Comparison of ENCODE assay signal across 26 cellular contexts in the genomic region with DNA sequence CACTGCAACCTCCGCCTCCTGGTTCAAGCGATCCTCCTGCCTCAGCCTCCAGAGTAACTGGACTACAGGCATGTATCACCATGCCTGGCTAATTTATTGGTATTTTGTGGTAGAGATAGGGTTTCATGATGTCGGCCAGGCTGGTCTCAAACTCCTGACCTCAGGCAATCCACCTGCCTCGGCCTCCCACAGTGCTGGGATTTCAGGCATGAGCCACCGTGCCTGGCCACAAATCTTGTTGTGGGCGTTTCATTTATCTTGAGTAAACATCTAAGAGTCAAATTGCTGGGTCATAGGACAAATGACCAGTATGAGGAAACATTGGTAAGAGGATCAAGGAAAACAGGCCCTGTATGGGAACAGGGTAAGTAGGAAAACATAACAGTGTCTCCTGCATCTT. TPM values are rescaled to one million over a fixed set of nuclear protein-coding genes. Genes with fewer than 3 reads are reported as not detected.
A peak's percentile ranks its signal among the peaks of the same experiment; 100 is the strongest.
DNase-seq lines count a peak whose midpoint lies in the region; ATAC-seq, FAIRE-seq and TF ChIP-seq lines count a peak whose summit lies in the region.
"Had no signal": no experiment of that assay in that cellular context is flagged by ENCODE, and none has a peak within 500 bp of the region (broad histone marks: within the 10 kb centered on the region; RNA-seq: fewer than 3 reads in every experiment).

No MANE protein-coding gene starts in this region.

- peaks cover 10% of the 10 kb centered on the region for H3K4me1 ChIP-seq in A549
- H3K4me1 ChIP-seq in mesenchymal stem cell (ENCODE audit: control insufficient read depth, insufficient read depth, low read depth, low read length): no peaks in the 10 kb centered on the region
- no peaks in the 10 kb centered on the region for H3K4me1 ChIP-seq in right atrium auricular region
- H3K4me1 ChIP-seq: heart right ventricle, prostate gland had no signal

- no peak overlapping the region for H3K4me3 ChIP-seq in A549
- H3K4me3 ChIP-seq in choroid plexus epithelial cell (ENCODE audit: low read depth, low read length): no peak overlapping the region
- H3K4me3 ChIP-seq in mesenchymal stem cell (ENCODE audit: insufficient read depth in 1 of 2, low read depth in 1 of 2, low read length in 2 of 2): no peak overlapping the region
- H3K4me3 ChIP-seq in right atrium auricular region: no peak overlapping the region
- H3K4me3 ChIP-seq: heart right ventricle, prostate gland, smooth muscle cell, vagina had no signal

- intact Hi-C loops in activated T-helper 2 cell treated with anti-CD3 and anti-CD28 coated beads, Interferon-gamma antibody, Interleukin-2, Interleukin-4, amounts not matched to agents 10 μg/mL and 5 μg/mL and 100 μg/mL, durations not matched to agents 14 hours and 24 hours and 36 hours (cut with micrococcal nuclease): no loop called here

- H3K36me3 Mint-ChIP-seq in activated T-helper 2 cell treated with anti-CD3 and anti-CD28 coated beads, Interferon-gamma antibody, Interleukin-2, Interleukin-4, amounts not matched to agents 10 μg/mL and 5 μg/mL and 100 μg/mL, durations not matched to agents 14 hours and 24 hours and 36 hours (ENCODE audit: low read depth): peaks cover 21% of the 10 kb centered on the region

- no peak overlapping the region for H2AK5ac ChIP-seq in mesenchymal stem cell (ENCODE audit: low read length, severe bottlenecking)

- H2BK5ac ChIP-seq in mesenchymal stem cell (ENCODE audit: low read depth, low read length, poor library complexity, severe bottlenecking): no peak overlapping the region

- H3K36me3 ChIP-seq in mesenchymal stem cell (ENCODE audit: control insufficient read depth in 1 of 2, insufficient read depth in 2 of 2, low read depth in 1 of 2, low read length in 2 of 2) (peaks cover 0 to 5% of the 10 kb centered on the region in 2 experiments), right atrium auricular region (peaks cover 8% of the 10 kb centered on the region)
- H3K36me3 ChIP-seq: prostate gland had no signal

- CTCF ChIA-PET in A549 (lab: Yijun Ruan, JAX): no interaction called here

- no peaks in the 10 kb centered on the region for H3K27me3 Mint-ChIP-seq in activated T-helper 2 cell treated with anti-CD3 and anti-CD28 coated beads, Interferon-gamma antibody, Interleukin-2, Interleukin-4, amounts not matched to agents 10 μg/mL and 5 μg/mL and 100 μg/mL, durations not matched to agents 14 hours and 24 hours and 36 hours (ENCODE audit: low read depth)
- H3K27me3 Mint-ChIP-seq: activated CD4-positive, alpha-beta memory T cell treated with anti-CD3 and anti-CD28 coated beads for 36 hours; CD4-positive, CD25-positive, alpha-beta regulatory T cell; naive thymus-derived CD8-positive, alpha-beta T cell had no signal

- H3K9me3 ChIP-seq in A549 (no peaks in the 10 kb centered on the region), mesenchymal stem cell (ENCODE audit: control insufficient read depth, low read length) (no peaks in the 10 kb centered on the region), right atrium auricular region (no peaks in the 10 kb centered on the region)
- H3K9me3 ChIP-seq: heart right ventricle, prostate gland, vagina had no signal

- no peak overlapping the region for H3K4ac ChIP-seq in mesenchymal stem cell (ENCODE audit: low read depth in 1 of 2, low read length in 2 of 2)

- TF ChIP-seq CTCF in A549 (IDR thresholded peaks at IDR 0.05): no peak
- no peak for TF ChIP-seq CTCF in choroid plexus epithelial cell (conservative IDR thresholded peaks at IDR 0.05; ENCODE audit: low read depth, low read length)
- no peak for TF ChIP-seq CTCF in right atrium auricular region (IDR thresholded peaks at IDR 0.05)

- no peaks in the 10 kb centered on the region for H3K27me3 ChIP-seq in mesenchymal stem cell (ENCODE audit: control insufficient read depth in 1 of 2, insufficient read depth in 1 of 2, low read length in 2 of 2)
- no peaks in the 10 kb centered on the region for H3K27me3 ChIP-seq in right atrium auricular region
- H3K27me3 ChIP-seq: heart right ventricle, vagina had no signal

- POLR2A ChIA-PET in A549 (lab: Yijun Ruan, JAX): no interaction called here

- WGBS in A549 (ENCODE audit: missing lambda C conversion rate): 44% methylated on average over 5 of the region's 6 CpGs
- 59% methylated on average over 4 of the region's 6 CpGs for WGBS in mesenchymal stem cell

- no peak for TF ChIP-seq EP300 in A549 (IDR thresholded peaks at IDR 0.05)

- FAIRE-seq in A549 (lab: Jason Lieb, UNC): no peak
- FAIRE-seq: astrocyte had no signal

- H3K9ac ChIP-seq in mesenchymal stem cell (ENCODE audit: low read length): no peak overlapping the region

- no peaks in the 10 kb centered on the region for H3K9me3 Mint-ChIP-seq in activated T-helper 2 cell treated with anti-CD3 and anti-CD28 coated beads, Interferon-gamma antibody, Interleukin-2, Interleukin-4, amounts not matched to agents 10 μg/mL and 5 μg/mL and 100 μg/mL, durations not matched to agents 14 hours and 24 hours and 36 hours
- H3K9me3 Mint-ChIP-seq: activated CD4-positive, alpha-beta memory T cell treated with anti-CD3 and anti-CD28 coated beads for 36 hours; activated naive CD4-positive, alpha-beta T cell treated with anti-CD3 and anti-CD28 coated beads for 36 hours; CD4-positive, CD25-positive, alpha-beta regulatory T cell; naive thymus-derived CD8-positive, alpha-beta T cell had no signal

- no peak overlapping the region for H3K4me3 Mint-ChIP-seq in activated T-helper 2 cell treated with anti-CD3 and anti-CD28 coated beads, Interferon-gamma antibody, Interleukin-2, Interleukin-4, amounts not matched to agents 10 μg/mL and 5 μg/mL and 100 μg/mL, durations not matched to agents 14 hours and 24 hours and 36 hours (ENCODE audit: low read depth)
- H3K4me3 Mint-ChIP-seq: activated CD4-positive, alpha-beta memory T cell treated with anti-CD3 and anti-CD28 coated beads for 36 hours; activated naive CD4-positive, alpha-beta T cell treated with anti-CD3 and anti-CD28 coated beads for 36 hours; CD4-positive, CD25-positive, alpha-beta regulatory T cell had no signal

- no peak overlapping the region for H2AFZ ChIP-seq in mesenchymal stem cell (ENCODE audit: low read depth, low read length)

- peak in 1 of 2 experiments; percentile 53 for DNase-seq in A549 (ENCODE audit: low read depth in 1 of 2, low spot score in 1 of 2)
- DNase-seq in HuH-7 (ENCODE audit: low spot score): peak; percentile 56
- peak; percentile 49 for DNase-seq in choroid plexus epithelial cell (ENCODE audit: low read depth)
- peak; percentile 54 for DNase-seq in mesenchymal stem cell
- DNase-seq in activated T-helper 2 cell treated with anti-CD3 and anti-CD28 coated beads, Interferon-gamma antibody, Interleukin-2, Interleukin-4, amounts not matched to agents 10 μg/mL and 5 μg/mL and 100 μg/mL, durations not matched to agents 14 hours and 24 hours and 36 hours (ENCODE audit: low spot score): no peak
- no peak for DNase-seq in OCI-M2 (lab: John Stamatoyannopoulos, UW; ENCODE audit: unreplicated experiment)
- no peak for DNase-seq in right atrium auricular region (ENCODE audit: low spot score)
- DNase-seq: activated CD4-positive, alpha-beta memory T cell treated with anti-CD3 and anti-CD28 coated beads for 36 hours; activated naive CD4-positive, alpha-beta T cell treated with anti-CD3 and anti-CD28 coated beads for 36 hours; CD4-positive, CD25-positive, alpha-beta regulatory T cell; DMS79; heart right ventricle; islet precursor cell; mesendoderm; naive thymus-derived CD8-positive, alpha-beta T cell; NCI-H2029 treated with DMSO at 0.1 percent for 48 hours; NCI-H524; Right ventricle myocardium superior; stimulated activated CD4-positive, alpha-beta T cell treated with anti-CD3 and anti-CD28 coated beads, Interleukin-4, amount 100 ng/mL, for 4 hours; WERI-Rb-1 had no signal

- H4K91ac ChIP-seq in mesenchymal stem cell (ENCODE audit: low read length): no peak overlapping the region

- H3K27ac Mint-ChIP-seq in activated T-helper 2 cell treated with anti-CD3 and anti-CD28 coated beads, Interferon-gamma antibody, Interleukin-2, Interleukin-4, amounts not matched to agents 10 μg/mL and 5 μg/mL and 100 μg/mL, durations not matched to agents 14 hours and 24 hours and 36 hours: no peak overlapping the region
- H3K27ac Mint-ChIP-seq: activated CD4-positive, alpha-beta memory T cell treated with anti-CD3 and anti-CD28 coated beads for 36 hours; activated naive CD4-positive, alpha-beta T cell treated with anti-CD3 and anti-CD28 coated beads for 36 hours; CD4-positive, CD25-positive, alpha-beta regulatory T cell had no signal

- H3K4me2 ChIP-seq in A549 (peak overlapping the region; percentile 41), mesenchymal stem cell (ENCODE audit: low read length, poor library complexity, severe bottlenecking) (no peak overlapping the region)
- H3K4me2 ChIP-seq: smooth muscle cell had no signal

- H3K14ac ChIP-seq in mesenchymal stem cell (ENCODE audit: low read length in 2 of 2): no peak overlapping the region

- TF ChIP-seq RAD21 in A549 (conservative IDR thresholded peaks at IDR 0.05 in 1 of 2, IDR thresholded peaks at IDR 0.05 in 1 of 2): no peak

- TF ChIP-seq POLR2A in A549 (IDR thresholded peaks at IDR 0.05; ENCODE audit: low read length): no peak

- H3K23ac ChIP-seq in mesenchymal stem cell (ENCODE audit: low read length in 2 of 2): no peak overlapping the region

- H3K79me1 ChIP-seq in mesenchymal stem cell (replicated peaks; ENCODE audit: low read length, poor library complexity, severe bottlenecking): no peaks in the 10 kb centered on the region

- no peak overlapping the region for H2BK12ac ChIP-seq in mesenchymal stem cell (ENCODE audit: low read length in 2 of 2)

- H3K18ac ChIP-seq in mesenchymal stem cell (ENCODE audit: low read depth in 1 of 2, low read length in 2 of 2): no peak overlapping the region

- H3K27ac ChIP-seq in A549: peak overlapping the region in 1 of 2 experiments; percentile 51; a peak in 2 of 6 replicates
- no peak overlapping the region for H3K27ac ChIP-seq in mesenchymal stem cell (ENCODE audit: low read length, poor library complexity, severe bottlenecking)
- H3K27ac ChIP-seq in right atrium auricular region: no peak overlapping the region
- H3K27ac ChIP-seq: heart right ventricle, prostate gland, vagina, WERI-Rb-1 had no signal

- H3K4me1 Mint-ChIP-seq in activated T-helper 2 cell treated with anti-CD3 and anti-CD28 coated beads, Interferon-gamma antibody, Interleukin-2, Interleukin-4, amounts not matched to agents 10 μg/mL and 5 μg/mL and 100 μg/mL, durations not matched to agents 14 hours and 24 hours and 36 hours (ENCODE audit: low read depth): no peaks in the 10 kb centered on the region
- H3K4me1 Mint-ChIP-seq: naive thymus-derived CD8-positive, alpha-beta T cell had no signal

- no peak overlapping the region for H4K8ac ChIP-seq in mesenchymal stem cell (ENCODE audit: low read length)

- no peak overlapping the region for H2BK120ac ChIP-seq in mesenchymal stem cell (ENCODE audit: low read depth, low read length)

- no peak overlapping the region for H2BK15ac ChIP-seq in mesenchymal stem cell (ENCODE audit: low read depth, poor library complexity, severe bottlenecking)

- ATAC-seq in A549 (peak in 1 of 2 experiments; percentile 71; a peak in 3 of 6 replicates), HG03108 (IDR thresholded peaks at IDR 0.05; ENCODE audit: unreplicated experiment) (no peak)
- ATAC-seq: heart right ventricle; naive thymus-derived CD8-positive, alpha-beta T cell had no signal

RNA-seq across cellular contexts. Expression of a gene that starts 17.9 kb away (rescaled TPM):
- polyA plus RNA-seq in A549 (2011; rRNA removed) (0.08 and 0.15 TPM in 2 replicates), A549 (2017; fragmentation: RNase III; extraction: RNeasy Plus Mini Kit Qiagen cat#74134 plus additional on column Dnase treatment) (0.18 to 0.37 TPM (median 0.29 TPM) in 3 replicates)
- polyA plus RNA-seq in A549 (2012; cell fraction: cytosol; rRNA removed): 0.07 and 0.08 TPM in 2 replicates
- 0.16 and 0.37 TPM in 2 replicates for polyA plus RNA-seq in A549 (2012; cell fraction: nucleus; rRNA removed)
- polyA minus RNA-seq in A549 (2011; rRNA and poly(A)+ RNA removed): 0.08 TPM in 1 of 2 replicates, not detected in the other
- polyA plus RNA-seq in mesenchymal stem cell (2013, experiment 1 of 2): 4.3 TPM
- 4.3 TPM for polyA plus RNA-seq in mesenchymal stem cell (2013, experiment 2 of 2)
- total RNA-seq in activated T-helper 2 cell treated with anti-CD3 and anti-CD28 coated beads, Interferon-gamma antibody, Interleukin-2, Interleukin-4, amounts not matched to agents 10 μg/mL and 5 μg/mL and 100 μg/mL, durations not matched to agents 14 hours and 24 hours and 36 hours: 0.44 and 0.46 TPM in 2 replicates
- total RNA-seq in right atrium auricular region: 1 to 10 TPM; 1.7 to 4.8 TPM
- total RNA-seq: CD4-positive, CD25-positive, alpha-beta regulatory T cell; naive thymus-derived CD8-positive, alpha-beta T cell; T-helper 1 cell treated with Interleukin-12 subunit alpha and Interleukin-12 subunit beta and Interleukin-4 antibody, amounts not matched to agents 30 ng/mL and 1 ng/mL, for 36 hours had no signal

Comparison
In these comparisons a context has a peak if more than half of its experiments do, and no peak if none do; other contexts are left out.
1. DNase-seq: peak in HuH-7 (single experiment), choroid plexus epithelial cell (single experiment) and mesenchymal stem cell (single experiment); none in activated T-helper 2 cell treated with anti-CD3 and anti-CD28 coated beads, Interferon-gamma antibody, Interleukin-2, Interleukin-4, amounts not matched to agents 10 μg/mL and 5 μg/mL and 100 μg/mL, durations not matched to agents 14 hours and 24 hours and 36 hours (single experiment), OCI-M2 (single experiment) and right atrium auricular region (single experiment).